Comparison of ENCODE assay signal across 13 cellular contexts in genomic region chr3:113277414-113277813, GRCh38.
A peak's percentile ranks its signal among the peaks of the same experiment; 100 is the strongest.
DNase-seq lines count a peak whose midpoint lies in the region; ATAC-seq and TF ChIP-seq lines count a peak whose summit lies in the region.
"Had no signal": no experiment of that assay in that cellular context is flagged by ENCODE, and none has a peak within 500 bp of the region (broad histone marks: within the 10 kb centered on the region; RNA-seq: fewer than 3 reads in every experiment).

No MANE protein-coding gene starts in this region.

- no peak for TF ChIP-seq POLR2A in breast epithelium (IDR thresholded peaks at IDR 0.05)
- no peak for TF ChIP-seq POLR2A in vagina (IDR thresholded peaks at IDR 0.05)

- BruUV-seq in mammary epithelial cell (replicated peaks; lab: Mats Ljungman, UMichigan), result no TSS peak

- H3K27me3 ChIP-seq in breast epithelium (no peaks in the 10 kb centered on the region), mammary epithelial cell (ENCODE audit: insufficient read depth, low read length) (no peaks in the 10 kb centered on the region), vagina (no peaks in the 10 kb centered on the region), ascending aorta (no peaks in the 10 kb centered on the region)

- WGBS in mammary epithelial cell (ENCODE audit: low coverage, missing lambda C conversion rate), result 90% methylated on average over 4 of the region's 4 CpGs

- H3K4me1 ChIP-seq in breast epithelium, result peaks cover 0 to 11% of the 10 kb centered on the region in 2 donors
- peaks cover 17% of the 10 kb centered on the region for H3K4me1 ChIP-seq in mammary epithelial cell (ENCODE audit: insufficient read depth, low read length)
- H3K4me1 ChIP-seq in vagina, result peaks cover 22% of the 10 kb centered on the region
- peaks cover 0 to 14% of the 10 kb centered on the region in 2 donors for H3K4me1 ChIP-seq in ascending aorta
- H3K4me1 ChIP-seq: A549 had no signal

- peak; percentile 35 for ATAC-seq in HG02973 (IDR thresholded peaks at IDR 0.05; ENCODE audit: unreplicated experiment)
- ATAC-seq in activated CD4-positive, alpha-beta T cell treated with anti-CD3 and anti-CD28 coated beads for 36 hours, result no peak
- ATAC-seq: activated CD8-positive, alpha-beta T cell treated with anti-CD3 and anti-CD28 coated beads, Interleukin-2, amount 10 ng/mL, durations not matched to agents 7 days and 5 days had no signal

- H2AFZ ChIP-seq in mammary epithelial cell (ENCODE audit: low read depth, low read length), result no peak overlapping the region

- no peak overlapping the region for H3K4me3 Mint-ChIP-seq in dendritic cell treated with granulocyte-macrophage colony-stimulating factor and Interleukin-4, amounts not matched to agents 40 ng/mL and 50 ng/mL, for 4 days
- H3K4me3 Mint-ChIP-seq in activated CD4-positive, alpha-beta T cell treated with anti-CD3 and anti-CD28 coated beads for 36 hours, result no peak overlapping the region
- H3K4me3 Mint-ChIP-seq: activated CD8-positive, alpha-beta T cell treated with anti-CD3 and anti-CD28 coated beads, Interleukin-2, amount 10 ng/mL, durations not matched to agents 7 days and 5 days; central memory CD8-positive, alpha-beta T cell had no signal

- H4K20me1 ChIP-seq in mammary epithelial cell (ENCODE audit: insufficient read depth, low read length), result no peaks in the 10 kb centered on the region

- H3K4me1 Mint-ChIP-seq in dendritic cell treated with granulocyte-macrophage colony-stimulating factor and Interleukin-4, amounts not matched to agents 40 ng/mL and 50 ng/mL, for 4 days (ENCODE audit: low read depth), result peaks cover 54% of the 10 kb centered on the region
- peaks cover 5% of the 10 kb centered on the region for H3K4me1 Mint-ChIP-seq in activated CD4-positive, alpha-beta T cell treated with anti-CD3 and anti-CD28 coated beads for 36 hours
- H3K4me1 Mint-ChIP-seq: central memory CD8-positive, alpha-beta T cell had no signal

- H3K27me3 Mint-ChIP-seq in dendritic cell treated with granulocyte-macrophage colony-stimulating factor and Interleukin-4, amounts not matched to agents 40 ng/mL and 50 ng/mL, for 4 days, result peaks cover 7% of the 10 kb centered on the region
- no peaks in the 10 kb centered on the region for H3K27me3 Mint-ChIP-seq in activated CD4-positive, alpha-beta T cell treated with anti-CD3 and anti-CD28 coated beads for 36 hours

- no peak overlapping the region for H3K9ac ChIP-seq in mammary epithelial cell (ENCODE audit: insufficient read depth, low read length)

- no peaks in the 10 kb centered on the region for H3K36me3 ChIP-seq in breast epithelium
- H3K36me3 ChIP-seq in mammary epithelial cell (ENCODE audit: insufficient read depth, low read length), result no peaks in the 10 kb centered on the region
- peaks cover 6 to 70% of the 10 kb centered on the region in 2 donors for H3K36me3 ChIP-seq in vagina
- peaks cover 13 to 28% of the 10 kb centered on the region in 2 donors for H3K36me3 ChIP-seq in ascending aorta

- no peak overlapping the region for H3K4me2 ChIP-seq in mammary epithelial cell (ENCODE audit: insufficient read depth, low read depth, low read length)
- H3K4me2 ChIP-seq: A549 had no signal

- H3K27ac Mint-ChIP-seq in dendritic cell treated with granulocyte-macrophage colony-stimulating factor and Interleukin-4, amounts not matched to agents 40 ng/mL and 50 ng/mL, for 4 days, result peak overlapping the region; percentile 94
- no peak overlapping the region for H3K27ac Mint-ChIP-seq in activated CD4-positive, alpha-beta T cell treated with anti-CD3 and anti-CD28 coated beads for 36 hours
- H3K27ac Mint-ChIP-seq: activated CD8-positive, alpha-beta T cell treated with anti-CD3 and anti-CD28 coated beads, Interleukin-2, amount 10 ng/mL, durations not matched to agents 7 days and 5 days had no signal

- H3K27ac ChIP-seq in breast epithelium (peak overlapping the region; percentile 88 to 92), mammary epithelial cell (ENCODE audit: insufficient read depth, low read depth, low read length) (no peak overlapping the region), vagina (peak overlapping the region; percentile 83), ascending aorta (peak overlapping the region in 1 of 2 donors; percentile 87)
- H3K27ac ChIP-seq: A549 had no signal

- H3K9me3 Mint-ChIP-seq in dendritic cell treated with granulocyte-macrophage colony-stimulating factor and Interleukin-4, amounts not matched to agents 40 ng/mL and 50 ng/mL, for 4 days, result no peaks in the 10 kb centered on the region
- no peaks in the 10 kb centered on the region for H3K9me3 Mint-ChIP-seq in activated CD4-positive, alpha-beta T cell treated with anti-CD3 and anti-CD28 coated beads for 36 hours (ENCODE audit: low read depth)
- H3K9me3 Mint-ChIP-seq: central memory CD8-positive, alpha-beta T cell had no signal

- no peaks in the 10 kb centered on the region for H3K79me2 ChIP-seq in mammary epithelial cell (ENCODE audit: insufficient read depth, low read length)

- H3K9me3 ChIP-seq in breast epithelium (no peaks in the 10 kb centered on the region), mammary epithelial cell (replicated peaks; ENCODE audit: insufficient read depth, low read length) (no peaks in the 10 kb centered on the region), vagina (no peaks in the 10 kb centered on the region), ascending aorta (no peaks in the 10 kb centered on the region)
- H3K9me3 ChIP-seq: A549 had no signal

- H3K36me3 Mint-ChIP-seq in dendritic cell treated with granulocyte-macrophage colony-stimulating factor and Interleukin-4, amounts not matched to agents 40 ng/mL and 50 ng/mL, for 4 days (ENCODE audit: low read depth), result no peaks in the 10 kb centered on the region
- H3K36me3 Mint-ChIP-seq in activated CD4-positive, alpha-beta T cell treated with anti-CD3 and anti-CD28 coated beads for 36 hours (ENCODE audit: low read depth), result no peaks in the 10 kb centered on the region

- dilution Hi-C loops in mammary epithelial cell (cut with HindIII; ENCODE audit: low sequenced_read_pairs), result no loop called here

- H3K4me3 ChIP-seq in breast epithelium, result no peak overlapping the region
- no peak overlapping the region for H3K4me3 ChIP-seq in mammary epithelial cell (replicated peaks in 1 of 3; ENCODE audit: insufficient read depth in 1 of 3, low read depth in 2 of 3, low read length in 3 of 3)
- no peak overlapping the region for H3K4me3 ChIP-seq in vagina
- no peak overlapping the region for H3K4me3 ChIP-seq in ascending aorta
- H3K4me3 ChIP-seq: A549 had no signal

- POLR2A ChIA-PET in activated CD4-positive, alpha-beta T cell treated with anti-CD3 and anti-CD28 coated beads for 36 hours (lab: Charles Lee), result no interaction called here

- intact Hi-C loops in breast epithelium (cut with DNase I; ENCODE audit: low total_unique reads), result no loop called here
- intact Hi-C loops in mammary epithelial cell (cut with micrococcal nuclease), result loop anchor here (2.0 kb wide), 1 partner anchor 67 kb away; the partner anchor contains the start of gene BOC
- intact Hi-C loops in dendritic cell treated with granulocyte-macrophage colony-stimulating factor and Interleukin-4, amounts not matched to agents 40 ng/mL and 50 ng/mL, for 4 days (cut with micrococcal nuclease), result loop anchor here (5.0 kb wide), 1 partner anchor 60 kb away; no protein-coding TSS in a partner anchor
- intact Hi-C loops in vagina (cut with DNase I), result loop anchor here (5.0 kb wide), 1 partner anchor 65 kb away; the partner anchor contains the start of gene BOC
- intact Hi-C loops in ascending aorta (cut with DNase I), result loop anchor here (5.0 kb wide), 1 partner anchor 65 kb away; the partner anchor contains the start of gene BOC
- intact Hi-C loops in activated CD4-positive, alpha-beta T cell treated with anti-CD3 and anti-CD28 coated beads for 36 hours (cut with DNase I, micrococcal nuclease), result no loop called here

- CTCF ChIA-PET in mammary epithelial cell (lab: Charles Lee; ENCODE audit: low non-redundant PET), result interaction anchor here (0.5 kb wide), 1 partner anchor 66 kb away, joined by 5 read pairs; the partner anchor contains the start of gene BOC
- CTCF ChIA-PET in activated CD4-positive, alpha-beta T cell treated with anti-CD3 and anti-CD28 coated beads for 36 hours (lab: Charles Lee), result interaction anchor here (1.2 to 1.9 kb wide), 2 partner anchors 11 to 225 kb away, joined by 4 to 17 read pairs; no protein-coding TSS in a partner anchor

- TF ChIP-seq CTCF in breast epithelium (IDR thresholded peaks at IDR 0.05) (no peak), mammary epithelial cell (conservative IDR thresholded peaks at IDR 0.05 in 1 of 2, IDR thresholded peaks at IDR 0.05 in 1 of 2; ENCODE audit: extremely low read depth in 1 of 2, insufficient read depth in 1 of 2, low read depth in 1 of 2, low read length in 2 of 2) (no peak), vagina (IDR thresholded peaks at IDR 0.05) (no peak), ascending aorta (IDR thresholded peaks at IDR 0.05) (no peak)

- in situ Hi-C loops in mammary epithelial cell (cut with MboI; ENCODE audit: low sequenced_read_pairs in 2 of 2), result loop anchor here in 1 of 2 donors (25.0 kb wide), 1 partner anchor 640 kb away; the partner anchor contains the start of gene CCDC80

- DNase-seq in breast epithelium (ENCODE audit: low spot score in 2 of 2), result no peak
- DNase-seq in mammary epithelial cell, result no peak
- DNase-seq in vagina (ENCODE audit: extremely low spot score in 2 of 2), result no peak
- no peak for DNase-seq in glomerular visceral epithelial cell (ENCODE audit: extremely low spot score)
- DNase-seq in ascending aorta (ENCODE audit: low spot score in 2 of 2), result no peak
- DNase-seq in activated CD4-positive, alpha-beta T cell treated with anti-CD3 and anti-CD28 coated beads for 36 hours, result no peak
- DNase-seq: activated CD8-positive, alpha-beta T cell treated with anti-CD3 and anti-CD28 coated beads, Interleukin-2, amount 10 ng/mL, durations not matched to agents 7 days and 5 days; activated naive CD4-positive, alpha-beta T cell treated with anti-CD3 and anti-CD28 coated beads, Interleukin-2, amount 50 U/mL, for 16 hours; stimulated activated CD8-positive, alpha-beta memory T cell treated with anti-CD3 and anti-CD28 coated beads, Interleukin-4, amount 100 ng/mL, for 48 hours had no signal

Comparison
In these comparisons a context has a peak if more than half of its experiments do, and no peak if none do; other contexts are left out.
1. intact Hi-C loops: an anchor here in mammary epithelial cell (2.0 kb wide), dendritic cell treated with granulocyte-macrophage colony-stimulating factor and Interleukin-4, amounts not matched to agents 40 ng/mL and 50 ng/mL, for 4 days (5.0 kb wide), vagina (5.0 kb wide) and ascending aorta (5.0 kb wide); none called in breast epithelium and activated CD4-positive, alpha-beta T cell treated with anti-CD3 and anti-CD28 coated beads for 36 hours.